Comparison of ENCODE assay signal across 1 cellular context in genomic region chr17:49788443-49789277, GRCh38.
TF ChIP-seq lines count a peak whose summit lies in the region.

Gene KAT7, plus strand, starts transcription at chr17:49788681. Its CDS starts 154 bp downstream, at chr17:49788835.

TF ChIP-seq in GM12878, 131 proteins besides CTCF, POLR2A, EP300 and RAD21 (continued from another document):
- TF ChIP-seq SKIL (IDR thresholded peaks at IDR 0.05; ENCODE audit: low read depth, poor library complexity, severe bottlenecking) (peak; percentile 53), ZNF274 (IDR thresholded peaks at IDR 0.05; ENCODE audit: insufficient read depth, insufficient read length) (no peak), RBBP5 (conservative IDR thresholded peaks at IDR 0.05) (no peak), ZZZ3 (IDR thresholded peaks at IDR 0.05; ENCODE audit: control insufficient read depth, insufficient read length, low read depth) (no peak), TCF7 (IDR thresholded peaks at IDR 0.05; ENCODE audit: borderline replicate concordance) (no peak), SMAD5 (IDR thresholded peaks at IDR 0.05; ENCODE audit: low read depth) (0 out of 2 replicates have a peak, but pooled peaks have one; percentile 44), NR2C2 (IDR thresholded peaks at IDR 0.05; ENCODE audit: borderline replicate concordance, control insufficient read depth, insufficient read length, low read depth) (no peak), SRF (IDR thresholded peaks at IDR 0.05; ENCODE audit: low read depth in 2 of 2, low read length in 2 of 2) (0 out of 4 replicates have a peak, but pooled peaks of 1 of the 2 experiments have one; percentile 48), ZNF622 (IDR thresholded peaks at IDR 0.05) (no peak), RFX5 (IDR thresholded peaks at IDR 0.05; ENCODE audit: low read depth, low read length) (peak; percentile 82), SREBF1 (IDR thresholded peaks at IDR 0.05; ENCODE audit: low read length) (peak; percentile 40; the same call in 1 of the 2 replicates), IKZF2 (IDR thresholded peaks at IDR 0.05) (no peak), RB1 (IDR thresholded peaks at IDR 0.05; ENCODE audit: borderline replicate concordance) (peak; percentile 90; the same call in 1 of the 2 replicates), EZH2 (IDR thresholded peaks at IDR 0.05; ENCODE audit: borderline replicate concordance, control insufficient read depth, low read depth, low read length) (no peak), CHD1 (IDR thresholded peaks at IDR 0.05; ENCODE audit: low read depth, low read length) (peak; percentile 79; the same call in 1 of the 2 replicates), SMAD1 (IDR thresholded peaks at IDR 0.05; ENCODE audit: low read depth, partially characterized antibody) (peak; percentile 53), HCFC1 (IDR thresholded peaks at IDR 0.05; ENCODE audit: low read length) (peak; percentile 94), NBN (IDR thresholded peaks at IDR 0.05) (peak; percentile 89), ZBTB33 (IDR thresholded peaks at IDR 0.05) (0 out of 2 replicates have a peak, but pooled peaks have one; percentile 10), IKZF1 (conservative IDR thresholded peaks at IDR 0.05) (peak; percentile 97), STAT3 (IDR thresholded peaks at IDR 0.05; ENCODE audit: low read depth, low read length) (no peak), SUZ12 (IDR thresholded peaks at IDR 0.05; ENCODE audit: unreplicated experiment) (no peak), ZNF24 (IDR thresholded peaks at IDR 0.05) (no peak), BCL11A (IDR thresholded peaks at IDR 0.05; ENCODE audit: low read depth, low read length) (no peak), SIX5 (IDR thresholded peaks at IDR 0.05; ENCODE audit: low read depth, low read length, severe bottlenecking) (peak; percentile 90), EGR1 (IDR thresholded peaks at IDR 0.05; ENCODE audit: borderline replicate concordance in 1 of 2, low read depth in 2 of 2, low read length in 2 of 2) (peak; percentile 76 to 100), MEF2B (IDR thresholded peaks at IDR 0.05; ENCODE audit: partially characterized antibody, poor library complexity, severe bottlenecking) (no peak), CREB1 (IDR thresholded peaks at IDR 0.05; ENCODE audit: low read depth) (peak; percentile 98), ETV6 (conservative IDR thresholded peaks at IDR 0.05 in 1 of 2, IDR thresholded peaks at IDR 0.05 in 1 of 2; ENCODE audit: borderline replicate concordance in 1 of 2, low read depth in 1 of 2) (no peak), TCF12 (IDR thresholded peaks at IDR 0.05; ENCODE audit: low read depth, low read length) (no peak), ZBTB40 (IDR thresholded peaks at IDR 0.05; ENCODE audit: borderline replicate concordance) (peak; percentile 82; the same call in 1 of the 2 replicates), IRF4 (IDR thresholded peaks at IDR 0.05; ENCODE audit: low read depth, low read length) (0 out of 2 replicates have a peak, but pooled peaks have one; percentile 18), MYB (IDR thresholded peaks at IDR 0.05; ENCODE audit: borderline replicate concordance, low read depth, low read length) (0 out of 2 replicates have a peak, but pooled peaks have one; percentile 88), REST (IDR thresholded peaks at IDR 0.05; ENCODE audit: low read depth, low read length) (no peak), BCLAF1 (IDR thresholded peaks at IDR 0.05) (no peak), NKRF (conservative IDR thresholded peaks at IDR 0.05) (peak; percentile 74), NFYA (IDR thresholded peaks at IDR 0.05; ENCODE audit: borderline replicate concordance, low read depth, low read length) (peak; percentile 61), TARDBP (IDR thresholded peaks at IDR 0.05; ENCODE audit: borderline replicate concordance) (no peak), CHD4 (IDR thresholded peaks at IDR 0.05) (no peak), PKNOX1 (IDR thresholded peaks at IDR 0.05) (peak; percentile 99), EED (IDR thresholded peaks at IDR 0.05; ENCODE audit: low read depth) (no peak; the same call in 1 of the 2 replicates), FOXK2 (IDR thresholded peaks at IDR 0.05) (peak; percentile 43; the same call in 1 of the 2 replicates), RCOR1 (conservative IDR thresholded peaks at IDR 0.05; ENCODE audit: low read depth, low read length) (peak; percentile 95), ESRRA (IDR thresholded peaks at IDR 0.05; ENCODE audit: low read length) (peak; percentile 30; the same call in 1 of the 2 replicates), DPF2 (IDR thresholded peaks at IDR 0.05) (peak; percentile 93)
